Comparison of ENCODE assay signal across 1 cellular context in genomic region chr19:14553939-14554243, GRCh38.
TF ChIP-seq lines count a peak whose summit lies in the region.

No MANE protein-coding gene starts in this region.

TF ChIP-seq in H1, 55 proteins besides CTCF, POLR2A, EP300 and RAD21:
- TF ChIP-seq CBX5 (IDR thresholded peaks at IDR 0.05; ENCODE audit: low read depth, low read length) (no peak), RFX5 (IDR thresholded peaks at IDR 0.05; ENCODE audit: borderline replicate concordance, low read depth, low read length) (no peak), SUZ12 (IDR thresholded peaks at IDR 0.05; ENCODE audit: low read length) (no peak), E2F6 (IDR thresholded peaks at IDR 0.05) (no peak)
